In genomic region chr19:48955308-48955958, GRCh38 we compare ENCODE assay signal across 8 cellular contexts. TPM values are rescaled to one million over a fixed set of nuclear protein-coding genes. Genes with fewer than 3 reads are reported as not detected.
DNase-seq lines count a peak whose midpoint lies in the region; ATAC-seq, FAIRE-seq and TF ChIP-seq lines count a peak whose summit lies in the region.

No MANE protein-coding gene starts in this region.

- H3K79me1 ChIP-seq in H1 (ENCODE audit: low read depth, low read length) (no peaks in the 10 kb centered on the region; the same call in 1 of the 2 replicates), neuronal stem cell (ENCODE audit: low read depth, low read length) (peaks cover 8% of the 10 kb centered on the region)

- DNase-seq in CD4-positive, CD25-positive, alpha-beta regulatory T cell: no peak
- no peak for DNase-seq in MM.1S
- no peak for DNase-seq in H1 (ENCODE audit: low read depth in 1 of 2, low spot score in 2 of 2)
- no peak for DNase-seq in neuronal stem cell (ENCODE audit: low spot score)
- DNase-seq in stimulated activated CD4-positive, alpha-beta T cell treated with anti-CD3 and anti-CD28 coated beads, Interleukin-15, amount 100 ng/mL, for 24 hours: no peak
- no peak for DNase-seq in HUDEP-2 (lab: John Stamatoyannopoulos, UW; ENCODE audit: unreplicated experiment in 76 of 76)
- DNase-seq in A172 (ENCODE audit: low spot score): no peak
- no peak for DNase-seq in ecto neural progenitor cell (ENCODE audit: low spot score)

- peak overlapping the region; percentile 10 for H3K4ac ChIP-seq in H1 (replicated peaks; ENCODE audit: insufficient read length, low read depth, low read length)
- no peak overlapping the region for H3K4ac ChIP-seq in neuronal stem cell (ENCODE audit: low read length)

- no peaks in the 10 kb centered on the region for H3K27me3 ChIP-seq in CD4-positive, CD25-positive, alpha-beta regulatory T cell (ENCODE audit: control insufficient read depth, insufficient read depth, low read length)
- no peaks in the 10 kb centered on the region for H3K27me3 ChIP-seq in MM.1S (replicated peaks; ENCODE audit: insufficient read depth, low read length)
- no peaks in the 10 kb centered on the region; a peak in 1 of 7 replicates for H3K27me3 ChIP-seq in H1 (replicated peaks in 1 of 4; ENCODE audit: control insufficient read depth in 3 of 4, extremely low read depth in 1 of 4, insufficient read depth in 3 of 4, low read length in 3 of 4)
- no peaks in the 10 kb centered on the region for H3K27me3 ChIP-seq in neuronal stem cell (ENCODE audit: control insufficient read depth in 3 of 3, insufficient read depth in 3 of 3, low read depth in 1 of 3, low read length in 3 of 3)

- peak overlapping the region; percentile 80 for H3K27ac ChIP-seq in CD4-positive, CD25-positive, alpha-beta regulatory T cell (ENCODE audit: insufficient read depth, low read length, poor library complexity, severe bottlenecking)
- no peak overlapping the region; the same call in 1 of the 2 replicates for H3K27ac ChIP-seq in MM.1S (ENCODE audit: low read length)
- H3K27ac ChIP-seq in H1 (ENCODE audit: low read depth, low read length): peak overlapping the region; percentile 94
- peak overlapping the region; percentile 67 for H3K27ac ChIP-seq in neuronal stem cell (replicated peaks; ENCODE audit: low read length)

- H3K27me3 Mint-ChIP-seq in CD4-positive, CD25-positive, alpha-beta regulatory T cell: peaks cover 5% of the 10 kb centered on the region

- H3K79me2 ChIP-seq in MM.1S (ENCODE audit: low read length) (peaks cover 17% of the 10 kb centered on the region), H1 (ENCODE audit: control insufficient read depth in 1 of 2, insufficient read depth in 2 of 2, low read length in 2 of 2) (peaks cover 0 to 19% of the 10 kb centered on the region in 2 experiments; a peak in 2 of 4 replicates)

- H3K4me1 ChIP-seq in CD4-positive, CD25-positive, alpha-beta regulatory T cell (ENCODE audit: control insufficient read depth, insufficient read depth, low read length, poor library complexity, severe bottlenecking): peaks cover 20% of the 10 kb centered on the region
- no peaks in the 10 kb centered on the region for H3K4me1 ChIP-seq in MM.1S (ENCODE audit: low read length)
- peaks cover 0 to 11% (median 6%) of the 10 kb centered on the region in 4 experiments; a peak in 5 of 7 replicates for H3K4me1 ChIP-seq in H1 (replicated peaks in 1 of 4; ENCODE audit: control insufficient read depth in 3 of 4, insufficient read depth in 4 of 4, low read length in 3 of 4)
- H3K4me1 ChIP-seq in neuronal stem cell (ENCODE audit: control insufficient read depth in 2 of 2, insufficient read depth in 1 of 2, low read depth in 1 of 2, low read length in 2 of 2): peaks cover 6 to 7% of the 10 kb centered on the region in 2 donors

- no peak for TF ChIP-seq POLR2A in H1 (IDR thresholded peaks at IDR 0.05; ENCODE audit: control extremely low read depth in 1 of 2, low read depth in 2 of 2, low read length in 2 of 2)

- H3K9me3 Mint-ChIP-seq in CD4-positive, CD25-positive, alpha-beta regulatory T cell: peaks cover 0 to 1% (median 0%) of the 10 kb centered on the region in 7 donors

- H3K9ac ChIP-seq in MM.1S (ENCODE audit: low read length) (peak overlapping the region; percentile 86), H1 (replicated peaks in 1 of 4; ENCODE audit: extremely low read depth in 1 of 4, low read depth in 3 of 4, low read length in 3 of 4) (peak overlapping the region; percentile 89 to 95 (median 92)), neuronal stem cell (ENCODE audit: low read depth, low read length, poor library complexity) (peak overlapping the region; percentile 94)

- H2BK12ac ChIP-seq in H1 (ENCODE audit: low read depth, low read length): 0 out of 2 replicates have a peak overlapping the region, but pooled peaks have one; percentile 6
- H2BK12ac ChIP-seq in neuronal stem cell (ENCODE audit: low read length): no peak overlapping the region

- H3K18ac ChIP-seq in H1 (ENCODE audit: extremely low read depth, low read length) (peak overlapping the region; percentile 99), neuronal stem cell (ENCODE audit: low read length) (peak overlapping the region; percentile 96)

- H3K23me2 ChIP-seq in H1 (ENCODE audit: low read depth, low read length): no peaks in the 10 kb centered on the region; the same call in 1 of the 2 replicates

- ATAC-seq in CD4-positive, CD25-positive, alpha-beta regulatory T cell (ENCODE audit: low read depth in 2 of 2): no peak

- H3K4me1 Mint-ChIP-seq in CD4-positive, CD25-positive, alpha-beta regulatory T cell: peaks cover 0 to 34% (median 21%) of the 10 kb centered on the region in 4 donors

- peak overlapping the region; percentile 59 for H2AFZ ChIP-seq in MM.1S (ENCODE audit: low read length)
- no peak overlapping the region for H2AFZ ChIP-seq in H1 (ENCODE audit: low read length)
- H2AFZ ChIP-seq in neuronal stem cell (ENCODE audit: low read length): peak overlapping the region; percentile 99

- no peak for TF ChIP-seq RAD21 in H1 (IDR thresholded peaks at IDR 0.05 in 1 of 2, conservative IDR thresholded peaks at IDR 0.05 in 1 of 2; ENCODE audit: low read depth in 2 of 2, low read length in 2 of 2)

- H3F3A ChIP-seq in MM.1S (ENCODE audit: insufficient read depth, low read length): no peaks in the 10 kb centered on the region

- H3K9me3 ChIP-seq in CD4-positive, CD25-positive, alpha-beta regulatory T cell (ENCODE audit: control insufficient read depth in 2 of 2, low read length in 2 of 2): no peaks in the 10 kb centered on the region
- no peaks in the 10 kb centered on the region for H3K9me3 ChIP-seq in MM.1S (replicated peaks; ENCODE audit: insufficient read depth, low read length)
- no peaks in the 10 kb centered on the region for H3K9me3 ChIP-seq in H1 (ENCODE audit: insufficient read depth in 2 of 2, low read depth in 1 of 2, low read length in 1 of 2)
- H3K9me3 ChIP-seq in neuronal stem cell (replicated peaks in 1 of 2; ENCODE audit: control insufficient read depth in 2 of 2, insufficient read depth in 1 of 2, low read depth in 1 of 2, low read length in 2 of 2): no peaks in the 10 kb centered on the region

- TF ChIP-seq EP300 in H1 (IDR thresholded peaks at IDR 0.05; ENCODE audit: borderline replicate concordance in 1 of 2, low read depth in 2 of 2, low read length in 2 of 2): no peak

- H2AK5ac ChIP-seq in H1 (ENCODE audit: low read depth, low read length) (peak overlapping the region; percentile 60; the same call in 1 of the 2 replicates), neuronal stem cell (ENCODE audit: low read depth, low read length) (peak overlapping the region; percentile 71)

- H3K9me2 ChIP-seq in MM.1S (replicated peaks; ENCODE audit: insufficient read depth, low read length): no peaks in the 10 kb centered on the region

- TF ChIP-seq CTCF in MM.1S (IDR thresholded peaks at IDR 0.05; ENCODE audit: low read length) (no peak), H1 (IDR thresholded peaks at IDR 0.05; ENCODE audit: control extremely low read depth in 1 of 3, insufficient read depth in 1 of 3, low read depth in 1 of 3, low read length in 3 of 3) (0 out of 4 replicates have a peak, but pooled peaks of 1 of the 3 experiments have one; percentile 9)

- H4K20me1 ChIP-seq in MM.1S (ENCODE audit: insufficient read depth, low read length) (no peaks in the 10 kb centered on the region), H1 (replicated peaks in 1 of 2; ENCODE audit: control insufficient read depth in 1 of 2, insufficient read depth in 2 of 2, low read length in 2 of 2) (peaks cover 2% of the 10 kb centered on the region in 2 experiments)

- H2BK5ac ChIP-seq in H1 (ENCODE audit: low read depth, low read length): peak overlapping the region; percentile 99
- peak overlapping the region; percentile 83 for H2BK5ac ChIP-seq in neuronal stem cell (ENCODE audit: low read length)

- no peak overlapping the region for H2BK20ac ChIP-seq in H1 (ENCODE audit: low read length)

- no peak overlapping the region for H4K5ac ChIP-seq in H1 (ENCODE audit: insufficient read length, low read depth, low read length)

- WGBS in H1 (ENCODE audit: extremely low coverage in 1 of 2, insufficient coverage in 1 of 2, insufficient read length in 1 of 2, insufficient replicate concordance in 2 of 2, low coverage in 1 of 2, low lambda C conversion rate in 2 of 2, missing lambda C conversion rate in 1 of 2), 2 experiments: 59% methylated on average over 15 of the region's 16 CpGs; no CpG with 5 or more reads in 1 of the 2 experiments
- WGBS in neuronal stem cell (ENCODE audit: extremely low coverage in 2 of 2, insufficient read length in 2 of 2, insufficient replicate concordance in 1 of 2), 2 donors: no CpG with 5 or more reads among the region's 16 CpGs

- POLR2A ChIA-PET in H1 (lab: Charles Lee; ENCODE audit: partially characterized antibody): interaction anchor here (0.6 to 3.8 kb wide), 5 partner anchors 9 to 167 kb away, joined by 4 to 27 read pairs (median 5); partner anchors contain the start of gene FTL

- H3K23ac ChIP-seq in H1 (ENCODE audit: insufficient read length): no peak overlapping the region
- H3K23ac ChIP-seq in neuronal stem cell (ENCODE audit: low read depth, low read length, poor library complexity): peak overlapping the region; percentile 99

- H4K8ac ChIP-seq in H1 (ENCODE audit: extremely low read depth, insufficient read depth, low read length) (peak overlapping the region; percentile 84), neuronal stem cell (ENCODE audit: low read depth, low read length) (peak overlapping the region; percentile 57)

- peak overlapping the region; percentile 98 for H3K56ac ChIP-seq in H1 (replicated peaks; ENCODE audit: insufficient read length, low read depth, low read length)

- H3K4me3 ChIP-seq in CD4-positive, CD25-positive, alpha-beta regulatory T cell (ENCODE audit: low read depth, low read length): peak overlapping the region; percentile 77
- peak overlapping the region; percentile 88 for H3K4me3 ChIP-seq in MM.1S (ENCODE audit: low read length)
- H3K4me3 ChIP-seq in H1 (ENCODE audit: extremely low read depth in 1 of 4, insufficient read depth in 2 of 4, low read depth in 3 of 4, low read length in 4 of 4): peak overlapping the region; percentile 75 to 93 (median 86)
- peak overlapping the region; percentile 66 to 89 for H3K4me3 ChIP-seq in neuronal stem cell (ENCODE audit: low read length in 2 of 2)

- H3K4me2 ChIP-seq in MM.1S (ENCODE audit: low read depth, low read length) (peak overlapping the region; percentile 92), H1 (ENCODE audit: insufficient read depth in 1 of 2, low read depth in 2 of 2, low read length in 2 of 2) (peak overlapping the region; percentile 81 to 92), neuronal stem cell (ENCODE audit: insufficient read depth, low read length, poor library complexity, severe bottlenecking) (peak overlapping the region; percentile 90)

- peaks cover 8% of the 10 kb centered on the region for H3K36me3 ChIP-seq in CD4-positive, CD25-positive, alpha-beta regulatory T cell (ENCODE audit: control insufficient read depth, insufficient read depth, low read length)
- H3K36me3 ChIP-seq in MM.1S (replicated peaks; ENCODE audit: insufficient read depth, low read length): no peaks in the 10 kb centered on the region
- peaks cover 4 to 15% (median 9%) of the 10 kb centered on the region in 4 experiments; a peak in 6 of 8 replicates for H3K36me3 ChIP-seq in H1 (ENCODE audit: control insufficient read depth in 2 of 4, insufficient read depth in 4 of 4, low read length in 3 of 4)
- peaks cover 7 to 35% of the 10 kb centered on the region in 2 donors for H3K36me3 ChIP-seq in neuronal stem cell (replicated peaks in 1 of 2; ENCODE audit: control insufficient read depth in 2 of 2, insufficient read depth in 2 of 2, low read length in 2 of 2)

- H2BK15ac ChIP-seq in H1 (ENCODE audit: low read length): no peak overlapping the region
- H2BK15ac ChIP-seq in neuronal stem cell (ENCODE audit: low read length): no peak overlapping the region

- CTCF ChIA-PET in H1 (lab: Charles Lee; ENCODE audit: partially characterized antibody): interaction anchor here (1.0 kb wide), 2 partner anchors 9 to 15 kb away, joined by 3 read pairs; no protein-coding TSS in a partner anchor

- no peak for FAIRE-seq in H1 (lab: Jason Lieb, UNC)

- H3K36me3 Mint-ChIP-seq in CD4-positive, CD25-positive, alpha-beta regulatory T cell: peaks cover 12% of the 10 kb centered on the region

- H3K4me3 Mint-ChIP-seq in CD4-positive, CD25-positive, alpha-beta regulatory T cell: peak overlapping the region; percentile 85 to 93 (median 90)

- H3K27ac Mint-ChIP-seq in CD4-positive, CD25-positive, alpha-beta regulatory T cell: peak overlapping the region; percentile 75 to 84 (median 79)

- H2BK120ac ChIP-seq in H1 (replicated peaks; ENCODE audit: low read depth, low read length) (no peak overlapping the region), neuronal stem cell (ENCODE audit: low read depth, low read length) (no peak overlapping the region)

- H3K14ac ChIP-seq in H1 (ENCODE audit: insufficient read length): no peak overlapping the region
- H3K14ac ChIP-seq in neuronal stem cell (ENCODE audit: low read length): no peak overlapping the region

- peak overlapping the region; percentile 32 for H4K91ac ChIP-seq in H1 (replicated peaks; ENCODE audit: insufficient read length, low read length)
- no peak overlapping the region for H4K91ac ChIP-seq in neuronal stem cell (ENCODE audit: low read depth, low read length, poor library complexity)

RNA-seq across cellular contexts. Expression of gene BAX, which starts 0.8 kb away (rescaled TPM):
- 92.8 TPM for total RNA-seq in CD4-positive, CD25-positive, alpha-beta regulatory T cell
- 10 to 100 TPM; 47.9 to 73.1 (median 61.1) TPM for polyA plus RNA-seq in CD4-positive, CD25-positive, alpha-beta regulatory T cell
- total RNA-seq in H1 (2021; fragmentation: NEBNext Ultra II Directional; extraction: Animal tissue kit (Norgen Biotek cat#: 25700)): 257 and 295 TPM in 2 replicates
- 346 and 750 TPM in 2 replicates for polyA plus RNA-seq in H1 (2011; rRNA removed)
- 281 TPM for polyA plus RNA-seq in H1 (2011; cell fraction: cytosol; rRNA removed)
- 369 TPM for polyA plus RNA-seq in H1 (2011; cell fraction: nucleus; rRNA removed)
- polyA plus RNA-seq in H1 (2012, experiment 1 of 2): 346 to 545 TPM (median 505 TPM) in 4 replicates
- polyA plus RNA-seq in H1 (2012, experiment 2 of 2): 448 TPM
- polyA plus RNA-seq in H1 (2013, experiment 1 of 2): 121 TPM
- polyA plus RNA-seq in H1 (2013, experiment 2 of 2): 128 TPM
- polyA minus RNA-seq in H1 (2011; rRNA and poly(A)+ RNA removed): 70.9 and 97.6 TPM in 2 replicates
- 127 TPM for polyA minus RNA-seq in H1 (2011; cell fraction: cytosol; rRNA and poly(A)+ RNA removed)
- 125 TPM for polyA minus RNA-seq in H1 (2011; cell fraction: nucleus; rRNA and poly(A)+ RNA removed)
- 66.4 TPM for polyA plus RNA-seq in neuronal stem cell (2013, experiment 1 of 2)
- 63.3 TPM for polyA plus RNA-seq in neuronal stem cell (2013, experiment 2 of 2)
- total RNA-seq in A172 (2014; rRNA removed; shearing (Covaris generic)): 32.4 and 40.6 TPM in 2 replicates

RNA-seq across cellular contexts. Expression of gene FTL, which starts 9.7 kb away (rescaled TPM):
- total RNA-seq in CD4-positive, CD25-positive, alpha-beta regulatory T cell: 575 TPM
- 1,000 to 10,000 TPM; 4,061 to 5,675 (median 4,823) TPM for polyA plus RNA-seq in CD4-positive, CD25-positive, alpha-beta regulatory T cell
- total RNA-seq in H1 (2021; fragmentation: NEBNext Ultra II Directional; extraction: Animal tissue kit (Norgen Biotek cat#: 25700)): 1,751 and 1,764 TPM in 2 replicates
- polyA plus RNA-seq in H1 (2011; rRNA removed): 2,427 and 3,043 TPM in 2 replicates
- polyA plus RNA-seq in H1 (2011; cell fraction: cytosol; rRNA removed): 1,042 TPM
- polyA plus RNA-seq in H1 (2011; cell fraction: nucleus; rRNA removed): 1,402 TPM
- 1,164 to 2,476 TPM (median 2,085 TPM) in 4 replicates for polyA plus RNA-seq in H1 (2012, experiment 1 of 2)
- polyA plus RNA-seq in H1 (2012, experiment 2 of 2): 3,986 TPM
- polyA plus RNA-seq in H1 (2013, experiment 1 of 2): 2,213 TPM
- polyA plus RNA-seq in H1 (2013, experiment 2 of 2): 2,143 TPM
- polyA minus RNA-seq in H1 (2011; rRNA and poly(A)+ RNA removed): 388 and 494 TPM in 2 replicates
- polyA minus RNA-seq in H1 (2011; cell fraction: cytosol; rRNA and poly(A)+ RNA removed): 417 TPM
- polyA minus RNA-seq in H1 (2011; cell fraction: nucleus; rRNA and poly(A)+ RNA removed): 311 TPM
- polyA plus RNA-seq in neuronal stem cell (2013, experiment 1 of 2): 2,949 TPM
- 2,579 TPM for polyA plus RNA-seq in neuronal stem cell (2013, experiment 2 of 2)
- 1,818 and 2,662 TPM in 2 replicates for total RNA-seq in A172 (2014; rRNA removed; shearing (Covaris generic))

RNA-seq across cellular contexts. Expression of gene DHDH, which starts 21.9 kb away (rescaled TPM):
- not detected for total RNA-seq in CD4-positive, CD25-positive, alpha-beta regulatory T cell
- 1 to 10 TPM in 2 of 4 donors, under 1 TPM in 2; 0.68 to 2.4 (median 1.1) TPM for polyA plus RNA-seq in CD4-positive, CD25-positive, alpha-beta regulatory T cell
- 2.2 and 2.7 TPM in 2 replicates for total RNA-seq in H1 (2021; fragmentation: NEBNext Ultra II Directional; extraction: Animal tissue kit (Norgen Biotek cat#: 25700))
- 2.8 and 2.9 TPM in 2 replicates for polyA plus RNA-seq in H1 (2011; rRNA removed)
- 2.7 TPM for polyA plus RNA-seq in H1 (2011; cell fraction: cytosol; rRNA removed)
- polyA plus RNA-seq in H1 (2011; cell fraction: nucleus; rRNA removed): 3.1 TPM
- polyA plus RNA-seq in H1 (2012, experiment 1 of 2): 2.0 to 3.1 TPM (median 2.4 TPM) in 4 replicates
- polyA plus RNA-seq in H1 (2012, experiment 2 of 2): 1.7 TPM
- 1.2 TPM for polyA plus RNA-seq in H1 (2013, experiment 1 of 2)
- 1.2 TPM for polyA plus RNA-seq in H1 (2013, experiment 2 of 2)
- polyA minus RNA-seq in H1 (2011; rRNA and poly(A)+ RNA removed): 0.34 and 0.35 TPM in 2 replicates
- 1.8 TPM for polyA minus RNA-seq in H1 (2011; cell fraction: cytosol; rRNA and poly(A)+ RNA removed)
- polyA minus RNA-seq in H1 (2011; cell fraction: nucleus; rRNA and poly(A)+ RNA removed): 0.60 TPM
- 0.81 TPM for polyA plus RNA-seq in neuronal stem cell (2013, experiment 1 of 2)
- polyA plus RNA-seq in neuronal stem cell (2013, experiment 2 of 2): 0.93 TPM
- 0.10 TPM in 1 of 2 replicates, not detected in the other for total RNA-seq in A172 (2014; rRNA removed; shearing (Covaris generic))

RNA-seq across cellular contexts. Expression of gene GYS1, which starts 37.7 kb away (rescaled TPM):
- total RNA-seq in CD4-positive, CD25-positive, alpha-beta regulatory T cell: 37.1 TPM
- 10 to 100 TPM; 24.5 to 28.8 (median 26.2) TPM for polyA plus RNA-seq in CD4-positive, CD25-positive, alpha-beta regulatory T cell
- 37.8 and 38.7 TPM in 2 replicates for total RNA-seq in H1 (2021; fragmentation: NEBNext Ultra II Directional; extraction: Animal tissue kit (Norgen Biotek cat#: 25700))
- polyA plus RNA-seq in H1 (2011; rRNA removed): 30.0 and 41.9 TPM in 2 replicates
- polyA plus RNA-seq in H1 (2011; cell fraction: cytosol; rRNA removed): 25.6 TPM
- polyA plus RNA-seq in H1 (2011; cell fraction: nucleus; rRNA removed): 52.0 TPM
- 31.3 to 34.4 TPM (median 34.1 TPM) in 4 replicates for polyA plus RNA-seq in H1 (2012, experiment 1 of 2)
- 33.2 TPM for polyA plus RNA-seq in H1 (2012, experiment 2 of 2)
- polyA plus RNA-seq in H1 (2013, experiment 1 of 2): 23.7 TPM
- polyA plus RNA-seq in H1 (2013, experiment 2 of 2): 22.3 TPM
- 43.2 and 45.0 TPM in 2 replicates for polyA minus RNA-seq in H1 (2011; rRNA and poly(A)+ RNA removed)
- 25.8 TPM for polyA minus RNA-seq in H1 (2011; cell fraction: cytosol; rRNA and poly(A)+ RNA removed)
- 19.8 TPM for polyA minus RNA-seq in H1 (2011; cell fraction: nucleus; rRNA and poly(A)+ RNA removed)
- polyA plus RNA-seq in neuronal stem cell (2013, experiment 1 of 2): 17.7 TPM
- 16.4 TPM for polyA plus RNA-seq in neuronal stem cell (2013, experiment 2 of 2)
- total RNA-seq in A172 (2014; rRNA removed; shearing (Covaris generic)): 14.1 and 18.2 TPM in 2 replicates

RNA-seq across cellular contexts. Expression of gene RUVBL2, which starts 38.3 kb away (rescaled TPM):
- 18.5 TPM for total RNA-seq in CD4-positive, CD25-positive, alpha-beta regulatory T cell
- 10 to 100 TPM; 49.1 to 60.2 (median 52.9) TPM for polyA plus RNA-seq in CD4-positive, CD25-positive, alpha-beta regulatory T cell
- total RNA-seq in H1 (2021; fragmentation: NEBNext Ultra II Directional; extraction: Animal tissue kit (Norgen Biotek cat#: 25700)): 152 and 160 TPM in 2 replicates
- 247 and 341 TPM in 2 replicates for polyA plus RNA-seq in H1 (2011; rRNA removed)
- polyA plus RNA-seq in H1 (2011; cell fraction: cytosol; rRNA removed): 318 TPM
- 322 TPM for polyA plus RNA-seq in H1 (2011; cell fraction: nucleus; rRNA removed)
- polyA plus RNA-seq in H1 (2012, experiment 1 of 2): 172 to 250 TPM (median 216 TPM) in 4 replicates
- polyA plus RNA-seq in H1 (2012, experiment 2 of 2): 191 TPM
- 85.2 TPM for polyA plus RNA-seq in H1 (2013, experiment 1 of 2)
- polyA plus RNA-seq in H1 (2013, experiment 2 of 2): 79.0 TPM
- 148 and 152 TPM in 2 replicates for polyA minus RNA-seq in H1 (2011; rRNA and poly(A)+ RNA removed)
- 139 TPM for polyA minus RNA-seq in H1 (2011; cell fraction: cytosol; rRNA and poly(A)+ RNA removed)
- 97.5 TPM for polyA minus RNA-seq in H1 (2011; cell fraction: nucleus; rRNA and poly(A)+ RNA removed)
- 76.7 TPM for polyA plus RNA-seq in neuronal stem cell (2013, experiment 1 of 2)
- 72.0 TPM for polyA plus RNA-seq in neuronal stem cell (2013, experiment 2 of 2)
- total RNA-seq in A172 (2014; rRNA removed; shearing (Covaris generic)): 121 and 149 TPM in 2 replicates
